8 cellular contexts compared by ENCODE assay signal in genomic region chr3:183591881-183592521, GRCh38. TPM values are rescaled to one million over a fixed set of nuclear protein-coding genes. Genes with fewer than 3 reads are reported as not detected.
DNase-seq lines count a peak whose midpoint lies in the region; ATAC-seq and TF ChIP-seq lines count a peak whose summit lies in the region.

No MANE protein-coding gene starts in this region.

- no peaks in the 10 kb centered on the region for H3K9me3 Mint-ChIP-seq in activated CD8-positive, alpha-beta T cell treated with anti-CD3 and anti-CD28 coated beads for 36 hours
- peaks cover 6% of the 10 kb centered on the region for H3K9me3 Mint-ChIP-seq in neural crest cell

- peak; percentile 93 for ATAC-seq in GM19438 (IDR thresholded peaks at IDR 0.05; ENCODE audit: low read depth, unreplicated experiment)
- ATAC-seq in HG03342 (IDR thresholded peaks at IDR 0.05; ENCODE audit: unreplicated experiment): peak; percentile 97
- peak; percentile 37 for ATAC-seq in activated CD8-positive, alpha-beta T cell treated with anti-CD3 and anti-CD28 coated beads for 36 hours

- POLR2A ChIA-PET in activated CD8-positive, alpha-beta T cell treated with anti-CD3 and anti-CD28 coated beads for 36 hours (lab: Charles Lee): no interaction called here

- intact Hi-C loops in activated CD8-positive, alpha-beta T cell treated with anti-CD3 and anti-CD28 coated beads for 36 hours (cut with micrococcal nuclease): no loop called here

- CTCF ChIA-PET in activated CD8-positive, alpha-beta T cell treated with anti-CD3 and anti-CD28 coated beads for 36 hours (lab: Charles Lee): interaction anchor here (0.5 to 1.9 kb wide), 14 partner anchors 10 to 134 kb away, joined by 3 to 10 read pairs (median 4); partner anchors contain the start of gene KLHL24

- peak; percentile 26 for TF ChIP-seq CTCF in activated CD8-positive, alpha-beta T cell treated with anti-CD3 and anti-CD28 coated beads for 36 hours (IDR thresholded peaks at IDR 0.05)
- peak; percentile 27 for TF ChIP-seq CTCF in neural crest cell (conservative IDR thresholded peaks at IDR 0.05)

- H3K27ac Mint-ChIP-seq in activated CD8-positive, alpha-beta T cell treated with anti-CD3 and anti-CD28 coated beads for 36 hours: peak overlapping the region; percentile 62
- H3K27ac Mint-ChIP-seq in neural crest cell (ENCODE audit: unreplicated experiment): no peak overlapping the region

- peaks cover 14% of the 10 kb centered on the region for H3K4me1 Mint-ChIP-seq in activated CD8-positive, alpha-beta T cell treated with anti-CD3 and anti-CD28 coated beads for 36 hours (ENCODE audit: low read depth)
- peaks cover 10% of the 10 kb centered on the region for H3K4me1 Mint-ChIP-seq in neural crest cell

- peak overlapping the region; percentile 19 for H3K4me3 Mint-ChIP-seq in activated CD8-positive, alpha-beta T cell treated with anti-CD3 and anti-CD28 coated beads for 36 hours
- no peak overlapping the region for H3K4me3 Mint-ChIP-seq in neural crest cell

- H3K27me3 Mint-ChIP-seq in activated CD8-positive, alpha-beta T cell treated with anti-CD3 and anti-CD28 coated beads for 36 hours: no peaks in the 10 kb centered on the region
- no peaks in the 10 kb centered on the region for H3K27me3 Mint-ChIP-seq in neural crest cell (ENCODE audit: low read depth)

- no peaks in the 10 kb centered on the region for H3K36me3 Mint-ChIP-seq in activated CD8-positive, alpha-beta T cell treated with anti-CD3 and anti-CD28 coated beads for 36 hours (ENCODE audit: low read depth)
- no peaks in the 10 kb centered on the region for H3K36me3 Mint-ChIP-seq in neural crest cell (ENCODE audit: low read depth)

- DNase-seq in ELF-1 (ENCODE audit: low read depth, low spot score) (peak; percentile 5), neural crest cell (ENCODE audit: low read depth, low spot score) (no peak), NCI-H2196 (lab: John Stamatoyannopoulos, UW; ENCODE audit: unreplicated experiment) (no peak), SW 1271 (lab: John Stamatoyannopoulos, UW) (no peak)
- DNase-seq in activated CD8-positive, alpha-beta T cell treated with anti-CD3 and anti-CD28 coated beads for 36 hours: no peak
- DNase-seq in stimulated activated CD4-positive, alpha-beta T cell treated with anti-CD3 and anti-CD28 coated beads, Interleukin-4, amount 100 ng/mL, for 1 hour: no peak

RNA-seq across cellular contexts. Expression of gene KLHL6, which starts 36.5 kb away (rescaled TPM):
- total RNA-seq in activated CD8-positive, alpha-beta T cell treated with anti-CD3 and anti-CD28 coated beads for 36 hours: 10 to 100 TPM; 32.4 to 32.6 TPM
- total RNA-seq in neural crest cell: 0.11 and 0.12 TPM in 2 replicates

RNA-seq across cellular contexts. Expression of gene KLHL24, which starts 43.4 kb away (rescaled TPM):
- total RNA-seq in activated CD8-positive, alpha-beta T cell treated with anti-CD3 and anti-CD28 coated beads for 36 hours: 10 to 100 TPM; 10.5 to 10.8 TPM
- total RNA-seq in neural crest cell: 19.0 and 23.7 TPM in 2 replicates

Comparison
In these comparisons a context has a peak if more than half of its experiments do, and no peak if none do; other contexts are left out.
1. ATAC-seq: peak in every context shown above with its lines; median percentile 97 in HG03342; 93 in GM19438; 37 in activated CD8-positive, alpha-beta T cell treated with anti-CD3 and anti-CD28 coated beads for 36 hours.
2. RNA of gene KLHL6, which starts 36.5 kb away (total RNA-seq): 32.4 to 32.6 TPM in activated CD8-positive, alpha-beta T cell treated with anti-CD3 and anti-CD28 coated beads for 36 hours; 0.11 to 0.12 TPM in neural crest cell; every median in the first group is over 10 times any median in the second.